ENCODE assay signal across 28 cellular contexts in the genomic region with DNA sequence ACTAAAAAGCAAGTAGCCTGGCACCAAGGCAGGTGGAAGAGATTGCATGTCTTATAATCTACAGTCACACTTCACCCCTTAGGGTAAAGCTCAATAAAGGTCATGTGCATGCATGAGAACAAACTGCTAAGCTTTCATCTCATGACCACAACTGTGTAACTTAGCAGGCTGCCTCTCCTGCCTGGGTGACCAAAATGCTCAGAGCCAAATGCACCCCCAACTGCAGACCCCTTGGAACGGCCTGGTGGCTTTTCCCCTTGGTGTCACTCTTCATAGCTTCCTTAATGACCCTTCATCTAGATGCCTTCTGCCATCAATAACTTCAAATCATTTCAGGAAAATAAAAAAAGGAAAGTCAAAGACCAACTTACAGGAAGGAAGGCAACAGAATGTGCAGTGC.
"Had no signal": no experiment of that assay in that cellular context is flagged by ENCODE, and none has a peak within 500 bp of the region (broad histone marks: within the 10 kb centered on the region; RNA-seq: fewer than 3 reads in every experiment).

No MANE protein-coding gene starts in this region.

- H3K4me3 ChIP-seq: esophagus muscularis mucosa, heart left ventricle, lower lobe of right lung, neural progenitor cell, right atrium auricular region, smooth muscle cell had no signal

- DNase-seq: activated CD4-positive, alpha-beta memory T cell treated with anti-CD3 and anti-CD28 coated beads, Interleukin-2, amount 10 ng/mL, durations not matched to agents 7 days and 5 days; activated CD4-positive, alpha-beta T cell treated with anti-CD3 and anti-CD28 coated beads, Interleukin-2, amount 10 ng/mL, durations not matched to agents 7 days and 5 days; brain microvascular endothelial cell; caudate nucleus; foreskin keratinocyte; heart left ventricle; hypothalamus; immature natural killer cell; kidney; lower lobe of right lung; mesenchymal stem cell; natural killer cell; occipital lobe; stimulated activated CD4-positive, alpha-beta T cell treated with anti-CD3 and anti-CD28 coated beads, Interleukin-1b, Interleukin-23, amount 100 ng/mL, for 48 hours; stimulated activated CD4-positive, alpha-beta T cell treated with anti-CD3 and anti-CD28 coated beads, Interleukin-4, amount 100 ng/mL, for 4 hours; stimulated activated CD8-positive, alpha-beta memory T cell treated with anti-CD3 and anti-CD28 coated beads, Interleukin-4, amount 100 ng/mL, for 48 hours; substantia nigra; T-helper 17 cell; T1000; WERI-Rb-1 had no signal

- H3K27me3 Mint-ChIP-seq: activated CD4-positive, alpha-beta memory T cell treated with anti-CD3 and anti-CD28 coated beads, Interleukin-2, amount 10 ng/mL, durations not matched to agents 7 days and 5 days; activated CD4-positive, alpha-beta T cell treated with anti-CD3 and anti-CD28 coated beads, Interleukin-2, amount 10 ng/mL, durations not matched to agents 7 days and 5 days; stimulated activated memory B cell treated with anti-CD40 and anti-IgM and Interleukin-4, amounts not matched to agents 10 μg/mL and 1 μg/mL and 100 μg/mL, for 72 hours; stimulated activated naive CD8-positive, alpha-beta T cell treated with anti-CD3 and anti-CD28 coated beads, Interleukin-15, amount 100 ng/mL, for 72 hours; T-helper 17 cell; type B pancreatic cell had no signal

- H3K27ac ChIP-seq: brain microvascular endothelial cell, esophagus muscularis mucosa, foreskin keratinocyte, heart left ventricle, lower lobe of right lung, neural progenitor cell, parathyroid adenoma, right atrium auricular region, WERI-Rb-1 had no signal

- H3K27me3 ChIP-seq: brain microvascular endothelial cell, esophagus muscularis mucosa, heart left ventricle, neural progenitor cell, right atrium auricular region had no signal

- H3K36me3 ChIP-seq: brain microvascular endothelial cell, heart left ventricle, lower lobe of right lung, neural progenitor cell, right atrium auricular region, WERI-Rb-1 had no signal

- H3K27ac Mint-ChIP-seq: activated CD4-positive, alpha-beta memory T cell treated with anti-CD3 and anti-CD28 coated beads, Interleukin-2, amount 10 ng/mL, durations not matched to agents 7 days and 5 days; activated CD4-positive, alpha-beta T cell treated with anti-CD3 and anti-CD28 coated beads, Interleukin-2, amount 10 ng/mL, durations not matched to agents 7 days and 5 days; immature natural killer cell; natural killer cell; neural progenitor cell; stimulated activated memory B cell treated with anti-CD40 and anti-IgM and Interleukin-4, amounts not matched to agents 10 μg/mL and 1 μg/mL and 100 μg/mL, for 72 hours; stimulated activated naive CD8-positive, alpha-beta T cell treated with anti-CD3 and anti-CD28 coated beads, Interleukin-15, amount 100 ng/mL, for 72 hours; T-helper 17 cell; type B pancreatic cell had no signal

- H3K9me3 ChIP-seq: esophagus muscularis mucosa, heart left ventricle, lower lobe of right lung, right atrium auricular region had no signal

- H3K4me1 Mint-ChIP-seq: activated CD4-positive, alpha-beta memory T cell treated with anti-CD3 and anti-CD28 coated beads, Interleukin-2, amount 10 ng/mL, durations not matched to agents 7 days and 5 days; activated CD4-positive, alpha-beta T cell treated with anti-CD3 and anti-CD28 coated beads, Interleukin-2, amount 10 ng/mL, durations not matched to agents 7 days and 5 days; immature natural killer cell; natural killer cell; stimulated activated memory B cell treated with anti-CD40 and anti-IgM and Interleukin-4, amounts not matched to agents 10 μg/mL and 1 μg/mL and 100 μg/mL, for 72 hours; stimulated activated naive CD8-positive, alpha-beta T cell treated with anti-CD3 and anti-CD28 coated beads, Interleukin-15, amount 100 ng/mL, for 72 hours; T-helper 17 cell had no signal

- H3K9me3 Mint-ChIP-seq: activated CD4-positive, alpha-beta T cell treated with anti-CD3 and anti-CD28 coated beads, Interleukin-2, amount 10 ng/mL, durations not matched to agents 7 days and 5 days; immature natural killer cell; natural killer cell had no signal

- H3K4me1 ChIP-seq: esophagus muscularis mucosa, foreskin keratinocyte, lower lobe of right lung, neural progenitor cell, parathyroid adenoma, right atrium auricular region had no signal

- H3K36me3 Mint-ChIP-seq: natural killer cell; neural progenitor cell; stimulated activated memory B cell treated with anti-CD40 and anti-IgM and Interleukin-4, amounts not matched to agents 10 μg/mL and 1 μg/mL and 100 μg/mL, for 72 hours had no signal

- H3K4me3 Mint-ChIP-seq: activated CD4-positive, alpha-beta memory T cell treated with anti-CD3 and anti-CD28 coated beads, Interleukin-2, amount 10 ng/mL, durations not matched to agents 7 days and 5 days; activated CD4-positive, alpha-beta T cell treated with anti-CD3 and anti-CD28 coated beads, Interleukin-2, amount 10 ng/mL, durations not matched to agents 7 days and 5 days; immature natural killer cell; natural killer cell; neural progenitor cell; stimulated activated memory B cell treated with anti-CD40 and anti-IgM and Interleukin-4, amounts not matched to agents 10 μg/mL and 1 μg/mL and 100 μg/mL, for 72 hours; stimulated activated naive CD8-positive, alpha-beta T cell treated with anti-CD3 and anti-CD28 coated beads, Interleukin-15, amount 100 ng/mL, for 72 hours; T-helper 17 cell; type B pancreatic cell had no signal
